18 cellular contexts compared by ENCODE assay signal in genomic region chr20:63787302-63787701, GRCh38. TPM values are rescaled to one million over a fixed set of nuclear protein-coding genes. Genes with fewer than 3 reads are reported as not detected.
DNase-seq lines count a peak whose midpoint lies in the region; ATAC-seq and TF ChIP-seq lines count a peak whose summit lies in the region.
"Had no signal": no experiment of that assay in that cellular context is flagged by ENCODE, and none has a peak within 500 bp of the region (broad histone marks: within the 10 kb centered on the region; RNA-seq: fewer than 3 reads in every experiment).

No MANE protein-coding gene starts in this region.

- H2BK5ac ChIP-seq in neuronal stem cell (ENCODE audit: low read length): no peak overlapping the region

- H3K23ac ChIP-seq in neuronal stem cell (ENCODE audit: low read depth, low read length, poor library complexity): no peak overlapping the region

- no CpG with 5 or more reads among the region's 11 CpGs for WGBS in neuronal stem cell (ENCODE audit: extremely low coverage in 2 of 2, insufficient read length in 2 of 2, insufficient replicate concordance in 1 of 2), 2 donors

- no peaks in the 10 kb centered on the region for H3K9me3 ChIP-seq in neuronal stem cell (replicated peaks in 1 of 2; ENCODE audit: control insufficient read depth in 2 of 2, insufficient read depth in 1 of 2, low read depth in 1 of 2, low read length in 2 of 2)
- H3K9me3 ChIP-seq: Caco-2, HAP-1 had no signal

- H2BK15ac ChIP-seq in neuronal stem cell (ENCODE audit: low read length): no peak overlapping the region

- H3K27ac ChIP-seq in neuronal stem cell (replicated peaks; ENCODE audit: low read length): no peak overlapping the region
- H3K27ac ChIP-seq: GM23248 had no signal

- POLR2A ChIA-PET in activated CD8-positive, alpha-beta T cell treated with anti-CD3 and anti-CD28 coated beads for 36 hours (lab: Charles Lee): no interaction called here

- H3K4me1 Mint-ChIP-seq in brain: peaks cover 27% of the 10 kb centered on the region
- H3K4me1 Mint-ChIP-seq in activated CD8-positive, alpha-beta T cell treated with anti-CD3 and anti-CD28 coated beads for 36 hours (ENCODE audit: low read depth): peaks cover 4% of the 10 kb centered on the region

- H3K36me3 Mint-ChIP-seq in brain: peaks cover 19% of the 10 kb centered on the region
- H3K36me3 Mint-ChIP-seq in activated CD8-positive, alpha-beta T cell treated with anti-CD3 and anti-CD28 coated beads for 36 hours (ENCODE audit: low read depth): no peaks in the 10 kb centered on the region
- H3K36me3 Mint-ChIP-seq: CD14-positive monocyte had no signal

- peak overlapping the region in 3 of 5 experiments; percentile 24 to 96 (median 95) for H3K27ac Mint-ChIP-seq in brain
- no peak overlapping the region for H3K27ac Mint-ChIP-seq in activated CD8-positive, alpha-beta T cell treated with anti-CD3 and anti-CD28 coated beads for 36 hours

- H4K8ac ChIP-seq in neuronal stem cell (ENCODE audit: low read depth, low read length): no peak overlapping the region

- ATAC-seq in left cardiac atrium (peak; percentile 82 to 87), HG02610 (IDR thresholded peaks at IDR 0.05; ENCODE audit: unreplicated experiment) (no peak)
- no peak for ATAC-seq in activated CD8-positive, alpha-beta T cell treated with anti-CD3 and anti-CD28 coated beads for 36 hours
- ATAC-seq: K562 had no signal

- H2BK120ac ChIP-seq in neuronal stem cell (ENCODE audit: low read depth, low read length): no peak overlapping the region

- H4K91ac ChIP-seq in neuronal stem cell (ENCODE audit: low read depth, low read length, poor library complexity): no peak overlapping the region

- H3K4me2 ChIP-seq in neuronal stem cell (ENCODE audit: insufficient read depth, low read length, poor library complexity, severe bottlenecking): no peak overlapping the region

- H3K9ac ChIP-seq in neuronal stem cell (ENCODE audit: low read depth, low read length, poor library complexity): peak overlapping the region; percentile 38
- H3K9ac ChIP-seq: GM23248 had no signal

- intact Hi-C loops in left cardiac atrium (cut with DNase I): loop anchor here in 1 of 2 donors (5.0 kb wide), 1 partner anchor 75 kb away; the partner anchor contains the start of gene ABHD16B
- intact Hi-C loops in activated CD8-positive, alpha-beta T cell treated with anti-CD3 and anti-CD28 coated beads for 36 hours (cut with micrococcal nuclease): loop anchor here (5.0 kb wide), 1 partner anchor 185 kb away; no protein-coding TSS in a partner anchor

- H3K4me3 ChIP-seq in neuronal stem cell (ENCODE audit: low read length in 2 of 2): no peak overlapping the region
- H3K4me3 ChIP-seq: GM23248, HAP-1, K562 had no signal

- H3K9me3 Mint-ChIP-seq in brain: no peaks in the 10 kb centered on the region
- no peaks in the 10 kb centered on the region for H3K9me3 Mint-ChIP-seq in activated CD8-positive, alpha-beta T cell treated with anti-CD3 and anti-CD28 coated beads for 36 hours
- H3K9me3 Mint-ChIP-seq: CD14-positive monocyte had no signal

- CTCF ChIA-PET in activated CD8-positive, alpha-beta T cell treated with anti-CD3 and anti-CD28 coated beads for 36 hours (lab: Charles Lee): interaction anchor here (1.5 to 5.0 kb wide), 9 partner anchors 12 to 251 kb away, joined by 4 to 37 read pairs (median 5); partner anchors contain the start of genes ARFRP1, TPD52L2 and ZGPAT

- no peak overlapping the region for H3K4me3 Mint-ChIP-seq in brain
- H3K4me3 Mint-ChIP-seq in activated CD8-positive, alpha-beta T cell treated with anti-CD3 and anti-CD28 coated beads for 36 hours: no peak overlapping the region
- H3K4me3 Mint-ChIP-seq: CD14-positive monocyte had no signal

- no peak for TF ChIP-seq CTCF in brain (conservative IDR thresholded peaks at IDR 0.05)
- TF ChIP-seq CTCF in activated CD8-positive, alpha-beta T cell treated with anti-CD3 and anti-CD28 coated beads for 36 hours (IDR thresholded peaks at IDR 0.05): no peak

- H3K14ac ChIP-seq in neuronal stem cell (ENCODE audit: low read length): no peak overlapping the region

- no peak overlapping the region for H2AFZ ChIP-seq in neuronal stem cell (ENCODE audit: low read length)
- H2AFZ ChIP-seq: GM23248 had no signal

- H3K4ac ChIP-seq in neuronal stem cell (ENCODE audit: low read length): peak overlapping the region; percentile 17

- H3K27me3 ChIP-seq in neuronal stem cell (ENCODE audit: control insufficient read depth in 3 of 3, insufficient read depth in 3 of 3, low read depth in 1 of 3, low read length in 3 of 3): no peaks in the 10 kb centered on the region

- peaks cover 12 to 49% of the 10 kb centered on the region in 2 donors for H3K36me3 ChIP-seq in neuronal stem cell (replicated peaks in 1 of 2; ENCODE audit: control insufficient read depth in 2 of 2, insufficient read depth in 2 of 2, low read length in 2 of 2)
- H3K36me3 ChIP-seq: HAP-1 had no signal

- H3K27me3 Mint-ChIP-seq in brain: no peaks in the 10 kb centered on the region
- H3K27me3 Mint-ChIP-seq in activated CD8-positive, alpha-beta T cell treated with anti-CD3 and anti-CD28 coated beads for 36 hours: no peaks in the 10 kb centered on the region

- H3K79me1 ChIP-seq in neuronal stem cell (ENCODE audit: low read depth, low read length): peaks cover 15% of the 10 kb centered on the region

- peak; percentile 85 for DNase-seq in NAMALWA (ENCODE audit: low spot score)
- peak; percentile 51 for DNase-seq in left cardiac atrium
- no peak for DNase-seq in neuronal stem cell (ENCODE audit: low spot score)
- DNase-seq in activated CD8-positive, alpha-beta T cell treated with anti-CD3 and anti-CD28 coated beads for 36 hours: no peak
- no peak for DNase-seq in activated effector memory CD4-positive, alpha-beta T cell treated with Interleukin-2 at 50 U/mL for 16 hours
- no peak for DNase-seq in germinal center (ENCODE audit: low spot score)
- DNase-seq: ACHN, Caco-2, GDM1, GM23248, NCI-H1694 treated with DMSO at 0.1 percent for 48 hours, NCI-H510A, NCI-H748 treated with DMSO at 0.1 percent for 48 hours had no signal

- H3K4me1 ChIP-seq in neuronal stem cell (ENCODE audit: control insufficient read depth in 2 of 2, insufficient read depth in 1 of 2, low read depth in 1 of 2, low read length in 2 of 2): peaks cover 0 to 11% of the 10 kb centered on the region in 2 donors
- H3K4me1 ChIP-seq: Caco-2, HAP-1 had no signal

- no peak overlapping the region for H2BK12ac ChIP-seq in neuronal stem cell (ENCODE audit: low read length)

- no peak overlapping the region for H2AK5ac ChIP-seq in neuronal stem cell (ENCODE audit: low read depth, low read length)

- no peak overlapping the region for H3K18ac ChIP-seq in neuronal stem cell (ENCODE audit: low read length)

RNA-seq across cellular contexts. Expression of gene ZBTB46, which starts 43.8 kb away (rescaled TPM):
- 16.4 TPM for polyA plus RNA-seq in brain (ENCODE audit: insufficient read depth, low read depth, low replicate concordance)
- total RNA-seq in left cardiac atrium: 10 to 100 TPM; 12.7 to 17.0 TPM
- 8.2 TPM for polyA plus RNA-seq in neuronal stem cell (2013, experiment 1 of 2)
- 8.6 TPM for polyA plus RNA-seq in neuronal stem cell (2013, experiment 2 of 2)
- total RNA-seq in activated CD8-positive, alpha-beta T cell treated with anti-CD3 and anti-CD28 coated beads for 36 hours: under 1 TPM; 0.31 to 0.38 TPM

RNA-seq across cellular contexts. Expression of gene SLC2A4RG, which starts 47.7 kb away (rescaled TPM):
- 47.5 TPM for polyA plus RNA-seq in brain (ENCODE audit: insufficient read depth, low read depth, low replicate concordance)
- 10 to 100 TPM; 47.9 to 71.0 TPM for total RNA-seq in left cardiac atrium
- 43.6 TPM for polyA plus RNA-seq in neuronal stem cell (2013, experiment 1 of 2)
- 43.1 TPM for polyA plus RNA-seq in neuronal stem cell (2013, experiment 2 of 2)
- 10 to 100 TPM; 38.5 to 39.8 TPM for total RNA-seq in activated CD8-positive, alpha-beta T cell treated with anti-CD3 and anti-CD28 coated beads for 36 hours

RNA-seq across cellular contexts. Expression of gene LIME1, which starts 50.8 kb away (rescaled TPM):
- 5.6 TPM for polyA plus RNA-seq in brain (ENCODE audit: insufficient read depth, low read depth, low replicate concordance)
- 1 to 10 TPM; 3.6 to 3.7 TPM for total RNA-seq in left cardiac atrium
- 3.2 TPM for polyA plus RNA-seq in neuronal stem cell (2013, experiment 1 of 2)
- 2.9 TPM for polyA plus RNA-seq in neuronal stem cell (2013, experiment 2 of 2)
- 10 to 100 TPM; 15.5 to 16.8 TPM for total RNA-seq in activated CD8-positive, alpha-beta T cell treated with anti-CD3 and anti-CD28 coated beads for 36 hours

Comparison
In these comparisons a context has a peak if more than half of its experiments do, and no peak if none do; other contexts are left out.
1. DNase-seq: peak in NAMALWA (single experiment) and left cardiac atrium (single experiment); none in neuronal stem cell (single experiment), activated CD8-positive, alpha-beta T cell treated with anti-CD3 and anti-CD28 coated beads for 36 hours (single experiment), activated effector memory CD4-positive, alpha-beta T cell treated with Interleukin-2 at 50 U/mL for 16 hours (single experiment) and germinal center (single experiment).
2. ATAC-seq: peak in left cardiac atrium (2 of 2); none in activated CD8-positive, alpha-beta T cell treated with anti-CD3 and anti-CD28 coated beads for 36 hours (single experiment) and HG02610 (single experiment).
3. RNA of gene ZBTB46, which starts 43.8 kb away (total RNA-seq): 12.7 to 17.0 TPM in left cardiac atrium; 0.31 to 0.38 TPM in activated CD8-positive, alpha-beta T cell treated with anti-CD3 and anti-CD28 coated beads for 36 hours; every median in the first group is over 4 times any median in the second.